Comparison of ENCODE assay signal across 20 cellular contexts in genomic region chr7:45682836-45683555, GRCh38.
DNase-seq lines count a peak whose midpoint lies in the region; ATAC-seq and TF ChIP-seq lines count a peak whose summit lies in the region.
"Had no signal": no experiment of that assay in that cellular context is flagged by ENCODE, and none has a peak within 500 bp of the region (broad histone marks: within the 10 kb centered on the region; RNA-seq: fewer than 3 reads in every experiment).

No MANE protein-coding gene starts in this region.

- 81 to 83% methylated on average over 7 of the region's 7 CpGs for WGBS in GM23248 (ENCODE audit: low coverage in 1 of 2, low lambda C conversion rate in 2 of 2, missing lambda C conversion rate in 2 of 2), 2 experiments
- 88 to 93% methylated on average over 7 of the region's 7 CpGs for WGBS in endodermal cell (ENCODE audit: insufficient coverage in 1 of 2, insufficient read length in 1 of 2), 2 experiments
- 86 to 93% methylated on average over 6 of the region's 7 CpGs for WGBS in mesodermal cell (ENCODE audit: insufficient coverage in 2 of 2), 2 experiments

- no peaks in the 10 kb centered on the region for H3F3A ChIP-seq in GM23248 (ENCODE audit: insufficient read depth)

- no peaks in the 10 kb centered on the region for H3K9me2 ChIP-seq in GM23248 (ENCODE audit: insufficient read depth)

- no peak overlapping the region for H3K4me3 ChIP-seq in GM23248
- H3K4me3 ChIP-seq in endodermal cell (ENCODE audit: low read length) = no peak overlapping the region
- H3K4me3 ChIP-seq in mesodermal cell (ENCODE audit: extremely low read depth, insufficient read depth, low read length, poor library complexity, severe bottlenecking) = no peak overlapping the region
- H3K4me3 ChIP-seq: right lobe of liver had no signal

- no peaks in the 10 kb centered on the region for H3K9me3 ChIP-seq in GM23248 (ENCODE audit: low read depth)
- no peaks in the 10 kb centered on the region for H3K9me3 ChIP-seq in endodermal cell (ENCODE audit: control insufficient read depth, low read length)
- no peaks in the 10 kb centered on the region for H3K9me3 ChIP-seq in mesodermal cell (ENCODE audit: control insufficient read depth, low read length)
- H3K9me3 ChIP-seq: neutrophil, right lobe of liver had no signal

- H3K27ac Mint-ChIP-seq in endodermal cell = no peak overlapping the region
- no peak overlapping the region for H3K27ac Mint-ChIP-seq in immature natural killer cell
- H3K27ac Mint-ChIP-seq: activated naive CD4-positive, alpha-beta T cell treated with anti-CD3 and anti-CD28 coated beads for 36 hours; dendritic cell treated with granulocyte-macrophage colony-stimulating factor and Interleukin-4, amounts not matched to agents 40 ng/mL and 50 ng/mL, for 4 days; T-helper 17 cell had no signal

- no peaks in the 10 kb centered on the region for H3K79me2 ChIP-seq in GM23248 (ENCODE audit: insufficient read depth)

- H3K27me3 Mint-ChIP-seq in endodermal cell (ENCODE audit: insufficient read depth) = no peaks in the 10 kb centered on the region
- peaks cover 0 to 5% (median 0%) of the 10 kb centered on the region in 3 donors for H3K27me3 Mint-ChIP-seq in immature natural killer cell (ENCODE audit: low read depth in 3 of 3)
- H3K27me3 Mint-ChIP-seq: dendritic cell treated with granulocyte-macrophage colony-stimulating factor and Interleukin-4, amounts not matched to agents 40 ng/mL and 50 ng/mL, for 4 days had no signal

- in situ Hi-C loops in GM23248 (cut with MboI) = no loop called here

- H3K9me3 Mint-ChIP-seq in endodermal cell (no peaks in the 10 kb centered on the region), immature natural killer cell (no peaks in the 10 kb centered on the region)
- H3K9me3 Mint-ChIP-seq: activated naive CD4-positive, alpha-beta T cell treated with anti-CD3 and anti-CD28 coated beads for 36 hours; dendritic cell treated with granulocyte-macrophage colony-stimulating factor and Interleukin-4, amounts not matched to agents 40 ng/mL and 50 ng/mL, for 4 days had no signal

- DNase-seq in A172 (ENCODE audit: low spot score) = peak; percentile 8
- peak; percentile 36 for DNase-seq in GM23248
- DNase-seq in endodermal cell = peak; percentile 20
- no peak for DNase-seq in cerebellar cortex (ENCODE audit: low spot score)
- DNase-seq in NCI-H2081 treated with DMSO at 0.1 percent for 48 hours (lab: John Stamatoyannopoulos, UW) = no peak
- DNase-seq in foreskin keratinocyte = no peak
- no peak for DNase-seq in immature natural killer cell
- DNase-seq: activated CD4-positive, alpha-beta T cell treated with anti-CD3 and anti-CD28 coated beads for 1 hour; activated naive CD4-positive, alpha-beta T cell treated with anti-CD3 and anti-CD28 coated beads for 36 hours; EL; hippocampal formation; kidney glomerular epithelial cell; NCI-H187 treated with DMSO at 0.1 percent for 48 hours; NCI-H510A; SHP77 treated with DMSO at 0.1 percent for 48 hours; T-helper 17 cell had no signal

- H3K9ac ChIP-seq in GM23248 = no peak overlapping the region
- no peak overlapping the region for H3K9ac ChIP-seq in endodermal cell (ENCODE audit: extremely low read depth, low read length, poor library complexity, severe bottlenecking)

- no peak overlapping the region for H3K4me2 ChIP-seq in GM23248 (ENCODE audit: unreplicated experiment)

- no peak for TF ChIP-seq CTCF in endodermal cell (conservative IDR thresholded peaks at IDR 0.05)
- TF ChIP-seq CTCF in foreskin keratinocyte (conservative IDR thresholded peaks at IDR 0.05) = no peak

- no peak overlapping the region for H2AFZ ChIP-seq in GM23248

- H3K4me3 Mint-ChIP-seq in endodermal cell = no peak overlapping the region
- H3K4me3 Mint-ChIP-seq in immature natural killer cell = no peak overlapping the region
- H3K4me3 Mint-ChIP-seq: activated naive CD4-positive, alpha-beta T cell treated with anti-CD3 and anti-CD28 coated beads for 36 hours; dendritic cell treated with granulocyte-macrophage colony-stimulating factor and Interleukin-4, amounts not matched to agents 40 ng/mL and 50 ng/mL, for 4 days; T-helper 17 cell had no signal

- H3K4me1 Mint-ChIP-seq in endodermal cell (peaks cover 2% of the 10 kb centered on the region), immature natural killer cell (no peaks in the 10 kb centered on the region)

- H3K27me3 ChIP-seq in GM23248 (replicated peaks; ENCODE audit: insufficient read depth) = 0 out of 2 replicates have a peak, but pooled peaks cover 2% of the 10 kb centered on the region
- H3K27me3 ChIP-seq in endodermal cell (ENCODE audit: control insufficient read depth, insufficient read depth, low read length, poor library complexity, severe bottlenecking) = no peaks in the 10 kb centered on the region
- no peaks in the 10 kb centered on the region for H3K27me3 ChIP-seq in foreskin keratinocyte
- H3K27me3 ChIP-seq: neutrophil, right lobe of liver had no signal

- H3K36me3 Mint-ChIP-seq in endodermal cell (ENCODE audit: low read depth) (no peaks in the 10 kb centered on the region), immature natural killer cell (no peaks in the 10 kb centered on the region)

- H4K20me1 ChIP-seq in GM23248 (ENCODE audit: insufficient read depth) = no peaks in the 10 kb centered on the region

- no peaks in the 10 kb centered on the region for H3K4me1 ChIP-seq in GM23248 (ENCODE audit: insufficient read depth)
- H3K4me1 ChIP-seq in endodermal cell (ENCODE audit: control insufficient read depth, insufficient read depth, low read length) = no peaks in the 10 kb centered on the region
- H3K4me1 ChIP-seq in mesodermal cell (ENCODE audit: control insufficient read depth, insufficient read depth, low read length, poor library complexity, severe bottlenecking) = peaks cover 19% of the 10 kb centered on the region
- no peaks in the 10 kb centered on the region for H3K4me1 ChIP-seq in foreskin keratinocyte

- no peaks in the 10 kb centered on the region for H3K36me3 ChIP-seq in GM23248 (ENCODE audit: low read depth)
- no peaks in the 10 kb centered on the region for H3K36me3 ChIP-seq in endodermal cell (ENCODE audit: control insufficient read depth, insufficient read depth, low read length)
- H3K36me3 ChIP-seq in mesodermal cell (ENCODE audit: control insufficient read depth, insufficient read depth, low read length) = no peaks in the 10 kb centered on the region
- H3K36me3 ChIP-seq: neutrophil, right lobe of liver had no signal

- H3K27ac ChIP-seq in GM23248 (no peak overlapping the region), endodermal cell (ENCODE audit: low read depth, low read length) (no peak overlapping the region), mesodermal cell (ENCODE audit: low read depth, low read length, severe bottlenecking) (peak overlapping the region; percentile 57), foreskin keratinocyte (no peak overlapping the region)
- H3K27ac ChIP-seq: neutrophil, right lobe of liver had no signal

- ATAC-seq in foreskin keratinocyte = no peak
- ATAC-seq: right lobe of liver, T-helper 17 cell had no signal

Comparison
In these comparisons a context has a peak if more than half of its experiments do, and no peak if none do; other contexts are left out.
1. DNase-seq: peak in A172 (single experiment), GM23248 (single experiment) and endodermal cell (single experiment); none in cerebellar cortex (single experiment), NCI-H2081 treated with DMSO at 0.1 percent for 48 hours (single experiment), foreskin keratinocyte (0 of 2) and immature natural killer cell (0 of 3).